ENCODE assay signal across 22 cellular contexts in genomic region chr6:100946021-100946540, GRCh38.
DNase-seq lines count a peak whose midpoint lies in the region; FAIRE-seq and TF ChIP-seq lines count a peak whose summit lies in the region.
"Had no signal": no experiment of that assay in that cellular context is flagged by ENCODE, and none has a peak within 500 bp of the region (broad histone marks: within the 10 kb centered on the region; RNA-seq: fewer than 3 reads in every experiment).

No MANE protein-coding gene starts in this region.

- H3K36me3 ChIP-seq in SJCRH30, result no peaks in the 10 kb centered on the region
- H3K36me3 ChIP-seq: BE2C, BLaER1 had no signal

- FAIRE-seq in H54 (lab: Jason Lieb, UNC), result no peak
- FAIRE-seq: A204.1, G401.6, GM12891, GM19239 had no signal

- TF ChIP-seq POLR2A in H54 (IDR thresholded peaks at IDR 0.05; ENCODE audit: low read depth, low read length), result no peak

- no peak overlapping the region for H3K4me3 ChIP-seq in SJCRH30
- H3K4me3 ChIP-seq: BLaER1 had no signal

- peaks cover 8% of the 10 kb centered on the region; the same call in 1 of the 2 replicates for H3K9me3 ChIP-seq in SJCRH30 (replicated peaks)
- H3K9me3 ChIP-seq: BE2C had no signal

- H3K27ac ChIP-seq in SJCRH30, result peak overlapping the region; percentile 78
- H3K27ac ChIP-seq: BLaER1 had no signal

- no peaks in the 10 kb centered on the region for H3K27me3 ChIP-seq in SJCRH30
- H3K27me3 ChIP-seq: BE2C, BLaER1 had no signal

- peaks cover 38% of the 10 kb centered on the region for H3K4me1 ChIP-seq in SJCRH30
- H3K4me1 ChIP-seq: BE2C, BLaER1 had no signal

- DNase-seq in SJCRH30 (peak; percentile 94 to 96), renal cortical epithelial cell (ENCODE audit: low read depth) (peak; percentile 2), H54 (ENCODE audit: insufficient read length, low spot score) (no peak), DMS153 treated with DMSO at 0.1 percent for 48 hours (lab: John Stamatoyannopoulos, UW; ENCODE audit: unreplicated experiment) (no peak), HUDEP-2 (lab: John Stamatoyannopoulos, UW; ENCODE audit: unreplicated experiment in 76 of 76) (no peak)
- DNase-seq: 8988T; ACHN; BE2C; C1 segment of cervical spinal cord; CD4-positive, alpha-beta memory T cell; CD4-positive, CD25-positive, alpha-beta regulatory T cell; CD8-positive, alpha-beta memory T cell; COR-L47; DMS 273 treated with DMSO at 0.1 percent for 48 hours; DMS153; DMS79 treated with DMSO at 0.1 percent for 48 hours; GF-D8 had no signal

Comparison
In these comparisons a context has a peak if more than half of its experiments do, and no peak if none do; other contexts are left out.
1. DNase-seq: peak in SJCRH30 (2 of 2) and renal cortical epithelial cell (single experiment); none in H54 (single experiment), DMS153 treated with DMSO at 0.1 percent for 48 hours (single experiment) and HUDEP-2 (0 of 76).